ENCODE assay signal across 11 cellular contexts in genomic region chr17:7392696-7393612, GRCh38. TPM values are rescaled to one million over a fixed set of nuclear protein-coding genes. Genes with fewer than 3 reads are reported as not detected.
DNase-seq lines count a peak whose midpoint lies in the region; ATAC-seq, FAIRE-seq and TF ChIP-seq lines count a peak whose summit lies in the region.
"Had no signal": no experiment of that assay in that cellular context is flagged by ENCODE, and none has a peak within 500 bp of the region (broad histone marks: within the 10 kb centered on the region; RNA-seq: fewer than 3 reads in every experiment).

No MANE protein-coding gene starts in this region.

- WGBS in A549 (ENCODE audit: missing lambda C conversion rate): 95% methylated on average over 31 of the region's 42 CpGs
- 90% methylated on average over 41 of the region's 42 CpGs for WGBS in HUES64

- TF ChIP-seq EP300 in A549 (IDR thresholded peaks at IDR 0.05): no peak

- H3K27me3 ChIP-seq in HUES64 (ENCODE audit: insufficient read depth, low read length) (no peaks in the 10 kb centered on the region), colonic mucosa (no peaks in the 10 kb centered on the region), muscle layer of colon (ENCODE audit: control insufficient read depth in 1 of 2, insufficient read depth in 2 of 2, low read length in 2 of 2) (no peaks in the 10 kb centered on the region)

- DNase-seq in A549 (ENCODE audit: low read depth in 1 of 2, low spot score in 1 of 2): no peak
- no peak for DNase-seq in colonic mucosa
- DNase-seq in mesenteric fat pad (ENCODE audit: low spot score): no peak
- no peak for DNase-seq in NCI-H187 (lab: John Stamatoyannopoulos, UW)
- DNase-seq in T1000 (lab: John Stamatoyannopoulos, UW): no peak
- DNase-seq: GF-D8, midbrain had no signal

- TF ChIP-seq POLR2A in A549 (IDR thresholded peaks at IDR 0.05; ENCODE audit: low read length): no peak

- intact Hi-C loops in colonic mucosa (cut with DNase I): no loop called here

- H3K4me3 ChIP-seq in A549 (peak overlapping the region; percentile 71), HUES64 (ENCODE audit: low read length) (peak overlapping the region; percentile 77), colonic mucosa (peak overlapping the region; percentile 60), muscle layer of colon (ENCODE audit: low read depth in 1 of 2, low read length in 2 of 2) (peak overlapping the region in 1 of 2 donors; percentile 86)

- H3K4me1 ChIP-seq in A549: peaks cover 10% of the 10 kb centered on the region; the same call in 1 of the 3 replicates
- H3K4me1 ChIP-seq in HUES64 (ENCODE audit: insufficient read depth, low read length): no peaks in the 10 kb centered on the region
- no peaks in the 10 kb centered on the region for H3K4me1 ChIP-seq in colonic mucosa
- peaks cover 8% of the 10 kb centered on the region for H3K4me1 ChIP-seq in muscle layer of colon (ENCODE audit: insufficient read depth, low read length)

- no peak overlapping the region for H3K9ac ChIP-seq in HUES64 (ENCODE audit: low read depth, low read length)
- peak overlapping the region in 1 of 2 donors; percentile 77 for H3K9ac ChIP-seq in colonic mucosa (ENCODE audit: low read depth in 2 of 2, low read length in 2 of 2)
- peak overlapping the region; percentile 68 for H3K9ac ChIP-seq in muscle layer of colon (ENCODE audit: low read length)

- no peaks in the 10 kb centered on the region for H3K9me3 ChIP-seq in A549
- no peaks in the 10 kb centered on the region for H3K9me3 ChIP-seq in HUES64 (ENCODE audit: insufficient read depth, low read depth, low read length)
- no peaks in the 10 kb centered on the region for H3K9me3 ChIP-seq in colonic mucosa
- no peaks in the 10 kb centered on the region for H3K9me3 ChIP-seq in muscle layer of colon (ENCODE audit: low read length)

- ATAC-seq in A549 (no peak), GM21529 (IDR thresholded peaks at IDR 0.05; ENCODE audit: unreplicated experiment) (no peak)

- H3K36me3 ChIP-seq in HUES64 (ENCODE audit: insufficient read depth, low read length) (peaks cover 42% of the 10 kb centered on the region), colonic mucosa (peaks cover 7% of the 10 kb centered on the region), muscle layer of colon (ENCODE audit: insufficient read depth, low read length) (peaks cover 6% of the 10 kb centered on the region)

- POLR2A ChIA-PET in A549 (lab: Yijun Ruan, JAX): interaction anchor here (1.0 to 1.1 kb wide), 2 partner anchors 22 to 91 kb away, joined by 3 to 5 read pairs; partner anchors contain the start of gene POLR2A

- no peak for TF ChIP-seq CTCF in A549 (IDR thresholded peaks at IDR 0.05)
- no peak for TF ChIP-seq CTCF in colonic mucosa (IDR thresholded peaks at IDR 0.05)

- CTCF ChIA-PET in A549 (lab: Yijun Ruan, JAX): interaction anchor here (1.3 to 17.1 kb wide), 5 partner anchors 10 to 44 kb away, joined by 3 to 139 read pairs (median 12); partner anchors contain the start of genes KCTD11, TMEM102, TMEM256 and TMEM95

- peak overlapping the region; percentile 88 for H3K4me2 ChIP-seq in A549

- no peak for FAIRE-seq in A549 (lab: Jason Lieb, UNC)
- FAIRE-seq: TTC549 had no signal

- no peak for TF ChIP-seq RAD21 in A549 (conservative IDR thresholded peaks at IDR 0.05 in 1 of 2, IDR thresholded peaks at IDR 0.05 in 1 of 2)

- peak overlapping the region; percentile 83 to 92; a peak in 4 of 6 replicates for H3K27ac ChIP-seq in A549
- no peak overlapping the region for H3K27ac ChIP-seq in HUES64 (ENCODE audit: low read depth, low read length)
- no peak overlapping the region for H3K27ac ChIP-seq in colonic mucosa
- no peak overlapping the region for H3K27ac ChIP-seq in muscle layer of colon (ENCODE audit: low read depth, low read length)

TF ChIP-seq in A549, 52 proteins besides CTCF, POLR2A, EP300 and RAD21:
- TF ChIP-seq PBX3 (IDR thresholded peaks at IDR 0.05) (no peak), KDM1A (IDR thresholded peaks at IDR 0.05; ENCODE audit: low read depth) (no peak), CBX2 (IDR thresholded peaks at IDR 0.05; ENCODE audit: borderline replicate concordance, low read depth) (no peak), RFX5 (IDR thresholded peaks at IDR 0.05) (no peak), TFCP2L1 (CRISPR knock-in tag; IDR thresholded peaks at IDR 0.05) (no peak), EHMT2 (IDR thresholded peaks at IDR 0.05; ENCODE audit: low read depth) (no peak), RCOR1 (IDR thresholded peaks at IDR 0.05; ENCODE audit: low read depth, low read length) (no peak), FOSB (CRISPR knock-in tag; IDR thresholded peaks at IDR 0.05) (no peak), RARB (CRISPR knock-in tag; IDR thresholded peaks at IDR 0.05) (no peak), MAFK (IDR thresholded peaks at IDR 0.05; ENCODE audit: partially characterized antibody) (no peak), USF2 (IDR thresholded peaks at IDR 0.05) (no peak), FOSL2 (IDR thresholded peaks at IDR 0.05) (no peak), FOSL2 (CRISPR knock-in tag; IDR thresholded peaks at IDR 0.05) (no peak), HDAC2 (IDR thresholded peaks at IDR 0.05) (no peak), MAX (IDR thresholded peaks at IDR 0.05) (no peak), ZFP36 (IDR thresholded peaks at IDR 0.05; ENCODE audit: borderline replicate concordance, partially characterized antibody) (no peak)

RNA-seq across cellular contexts. Expression of gene PLSCR3, which starts 1.4 kb away (rescaled TPM):
- 11.0 and 13.7 TPM in 2 replicates for polyA plus RNA-seq in A549 (2011; rRNA removed)
- polyA plus RNA-seq in A549 (2012; cell fraction: cytosol; rRNA removed): 35.8 and 48.1 TPM in 2 replicates
- 68.1 and 78.4 TPM in 2 replicates for polyA plus RNA-seq in A549 (2012; cell fraction: nucleus; rRNA removed)
- polyA plus RNA-seq in A549 (2017; fragmentation: RNase III; extraction: RNeasy Plus Mini Kit Qiagen cat#74134 plus additional on column Dnase treatment): 27.5 to 33.4 TPM (median 29.6 TPM) in 3 replicates
- polyA minus RNA-seq in A549 (2011; rRNA and poly(A)+ RNA removed): 9.2 and 11.4 TPM in 2 replicates
- polyA plus RNA-seq in HUES64 (2013, experiment 1 of 2): 24.8 TPM
- 30.1 TPM for polyA plus RNA-seq in HUES64 (2013, experiment 2 of 2)
- 10 to 100 TPM; 11.0 to 12.0 TPM for total RNA-seq in colonic mucosa
- 42.6 TPM for total RNA-seq in mesenteric fat pad

RNA-seq across cellular contexts. Expression of gene TMEM256, which starts 10.9 kb away (rescaled TPM):
- polyA plus RNA-seq in A549 (2011; rRNA removed) (127 and 210 TPM in 2 replicates), A549 (2017; fragmentation: RNase III; extraction: RNeasy Plus Mini Kit Qiagen cat#74134 plus additional on column Dnase treatment) (142 to 166 TPM (median 164 TPM) in 3 replicates)
- 411 and 496 TPM in 2 replicates for polyA plus RNA-seq in A549 (2012; cell fraction: cytosol; rRNA removed)
- 136 and 232 TPM in 2 replicates for polyA plus RNA-seq in A549 (2012; cell fraction: nucleus; rRNA removed)
- 26.1 and 49.0 TPM in 2 replicates for polyA minus RNA-seq in A549 (2011; rRNA and poly(A)+ RNA removed)
- polyA plus RNA-seq in HUES64 (2013, experiment 1 of 2): 103 TPM
- polyA plus RNA-seq in HUES64 (2013, experiment 2 of 2): 129 TPM
- total RNA-seq in colonic mucosa (100 to 1,000 TPM in 1 of 2 donors, 10 to 100 TPM in 1; 88.2 to 101 TPM), mesenteric fat pad (68.7 TPM)

RNA-seq across cellular contexts. Expression of gene TNK1, which starts 12.1 kb away (rescaled TPM):
- 1.2 and 1.8 TPM in 2 replicates for polyA plus RNA-seq in A549 (2011; rRNA removed)
- 0.96 and 1.3 TPM in 2 replicates for polyA plus RNA-seq in A549 (2012; cell fraction: cytosol; rRNA removed)
- polyA plus RNA-seq in A549 (2012; cell fraction: nucleus; rRNA removed): 2.4 and 3.3 TPM in 2 replicates
- 2.1 to 2.4 TPM (median 2.2 TPM) in 3 replicates for polyA plus RNA-seq in A549 (2017; fragmentation: RNase III; extraction: RNeasy Plus Mini Kit Qiagen cat#74134 plus additional on column Dnase treatment)
- polyA minus RNA-seq in A549 (2011; rRNA and poly(A)+ RNA removed): 2.3 and 2.4 TPM in 2 replicates
- 2.2 TPM for polyA plus RNA-seq in HUES64 (2013, experiment 1 of 2)
- polyA plus RNA-seq in HUES64 (2013, experiment 2 of 2): 3.5 TPM
- 10 to 100 TPM; 18.0 to 22.6 TPM for total RNA-seq in colonic mucosa
- total RNA-seq in mesenteric fat pad: 0.71 TPM

RNA-seq across cellular contexts. Expression of gene NLGN2, which starts 14.7 kb away (rescaled TPM):
- polyA plus RNA-seq in A549 (2011; rRNA removed) (4.1 and 6.9 TPM in 2 replicates), A549 (2017; fragmentation: RNase III; extraction: RNeasy Plus Mini Kit Qiagen cat#74134 plus additional on column Dnase treatment) (17.6 to 27.9 TPM (median 27.5 TPM) in 3 replicates)
- 11.6 and 15.1 TPM in 2 replicates for polyA plus RNA-seq in A549 (2012; cell fraction: cytosol; rRNA removed)
- polyA plus RNA-seq in A549 (2012; cell fraction: nucleus; rRNA removed): 58.2 and 65.5 TPM in 2 replicates
- polyA minus RNA-seq in A549 (2011; rRNA and poly(A)+ RNA removed): 4.1 and 4.9 TPM in 2 replicates
- 26.6 TPM for polyA plus RNA-seq in HUES64 (2013, experiment 1 of 2)
- polyA plus RNA-seq in HUES64 (2013, experiment 2 of 2): 37.3 TPM
- total RNA-seq in colonic mucosa (1 to 10 TPM; 2.5 to 5.0 TPM), mesenteric fat pad (21.0 TPM)

RNA-seq across cellular contexts. Expression of gene SPEM1, which starts 27.2 kb away (rescaled TPM):
- not detected in 2 replicates for polyA plus RNA-seq in A549 (2011; rRNA removed)
- not detected in 2 replicates for polyA plus RNA-seq in A549 (2012; cell fraction: cytosol; rRNA removed)
- polyA plus RNA-seq in A549 (2012; cell fraction: nucleus; rRNA removed): 0.13 TPM in 1 of 2 replicates, not detected in the other
- 0.09 to 0.13 TPM in 2 of 3 replicates, not detected in the other for polyA plus RNA-seq in A549 (2017; fragmentation: RNase III; extraction: RNeasy Plus Mini Kit Qiagen cat#74134 plus additional on column Dnase treatment)
- not detected in 2 replicates for polyA minus RNA-seq in A549 (2011; rRNA and poly(A)+ RNA removed)
- polyA plus RNA-seq in HUES64 (2013, experiment 1 of 2): not detected
- not detected for polyA plus RNA-seq in HUES64 (2013, experiment 2 of 2)
- not detected for total RNA-seq in colonic mucosa
- total RNA-seq in mesenteric fat pad: not detected

Comparison
In these comparisons a context has a peak if more than half of its experiments do, and no peak if none do; other contexts are left out.
1. H3K27ac ChIP-seq: peak in A549 (2 of 2); none in HUES64 (single experiment), colonic mucosa (single experiment) and muscle layer of colon (single experiment).
2. RNA of gene TNK1, which starts 12.1 kb away (total RNA-seq): 18.0 to 22.6 TPM in colonic mucosa; 0.71 TPM in mesenteric fat pad (single experiment); every median in the first group is over 10 times any median in the second.